ENCODE assay signal across 1 cellular context in genomic region chr7:50199824-50200223, GRCh38.
A peak's percentile ranks its signal among the peaks of the same experiment; 100 is the strongest.
TF ChIP-seq lines count a peak whose summit lies in the region.

No MANE protein-coding gene starts in this region.

TF ChIP-seq in K562, 482 proteins besides CTCF, POLR2A, EP300 and RAD21 (continued from another document):
- TF ChIP-seq, protein P1, sequence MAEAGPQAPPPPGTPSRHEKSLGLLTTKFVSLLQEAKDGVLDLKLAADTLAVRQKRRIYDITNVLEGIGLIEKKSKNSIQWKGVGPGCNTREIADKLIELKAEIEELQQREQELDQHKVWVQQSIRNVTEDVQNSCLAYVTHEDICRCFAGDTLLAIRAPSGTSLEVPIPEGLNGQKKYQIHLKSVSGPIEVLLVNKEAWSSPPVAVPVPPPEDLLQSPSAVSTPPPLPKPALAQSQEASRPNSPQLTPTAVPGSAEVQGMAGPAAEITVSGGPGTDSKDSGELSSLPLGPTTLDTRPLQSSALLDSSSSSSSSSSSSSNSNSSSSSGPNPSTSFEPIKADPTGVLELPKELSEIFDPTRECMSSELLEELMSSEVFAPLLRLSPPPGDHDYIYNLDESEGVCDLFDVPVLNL (CRISPR knock-in tag; IDR thresholded peaks at IDR 0.05; ENCODE audit: low read depth) = no peak
- 0 out of 2 replicates have a peak, but pooled peaks have one; percentile 33 for TF ChIP-seq CBFA2T3 (IDR thresholded peaks at IDR 0.05)
